8 cellular contexts compared by ENCODE assay signal in the genomic region with DNA sequence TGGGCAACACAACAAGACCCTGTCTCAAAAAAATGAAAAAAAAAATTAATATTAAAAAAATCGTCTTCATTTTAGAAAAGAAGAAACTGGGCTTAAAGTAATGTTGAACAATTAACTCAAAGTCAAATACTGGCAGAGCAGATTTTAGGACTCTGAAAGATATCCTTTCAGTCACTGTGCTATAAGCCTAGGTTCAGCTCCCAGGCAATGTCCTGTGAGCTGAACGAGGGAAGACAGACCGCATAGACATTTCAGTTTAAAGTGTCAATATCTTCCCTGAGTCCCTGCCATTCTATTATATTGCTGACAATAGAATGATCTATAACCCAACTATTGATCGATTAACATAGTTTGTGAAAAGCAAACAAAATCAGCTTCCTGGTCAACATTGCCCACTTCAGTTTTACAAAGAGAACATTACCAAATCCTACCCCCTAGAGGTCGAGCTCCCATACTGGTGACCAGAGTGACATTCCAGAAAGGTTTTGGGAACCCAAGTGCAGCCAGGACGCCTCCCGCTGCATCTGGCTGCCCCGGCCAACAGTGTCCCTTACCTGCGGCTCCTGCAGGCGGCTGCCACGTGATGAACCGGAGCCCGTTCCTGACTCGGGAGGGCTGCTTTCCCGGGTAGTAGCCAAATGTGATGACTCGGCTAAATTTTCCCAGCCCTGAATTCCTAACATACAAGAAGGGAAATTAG. TPM values are rescaled to one million over a fixed set of nuclear protein-coding genes. Genes with fewer than 3 reads are reported as not detected.
DNase-seq lines count a peak whose midpoint lies in the region; ATAC-seq and TF ChIP-seq lines count a peak whose summit lies in the region.

No MANE protein-coding gene starts in this region.

- H3K4me3 Mint-ChIP-seq in Calu3 (ENCODE audit: low read depth, unreplicated experiment): no peak overlapping the region
- no peak overlapping the region for H3K4me3 Mint-ChIP-seq in activated T-helper 17 cell treated with anti-CD3 and anti-CD28 coated beads, Interleukin-2, amount 50 U/mL, for 72 hours

- H3K36me3 ChIP-seq in Loucy (ENCODE audit: insufficient read depth, low read length): no peaks in the 10 kb centered on the region
- no peaks in the 10 kb centered on the region for H3K36me3 ChIP-seq in mammary epithelial cell (ENCODE audit: insufficient read depth, low read length)
- H3K36me3 ChIP-seq in thyroid gland: no peaks in the 10 kb centered on the region

- H3K27me3 ChIP-seq in Loucy (ENCODE audit: insufficient read depth, low read length, poor library complexity, severe bottlenecking) (no peaks in the 10 kb centered on the region), mammary epithelial cell (ENCODE audit: insufficient read depth, low read length) (no peaks in the 10 kb centered on the region), thyroid gland (no peaks in the 10 kb centered on the region)

- intact Hi-C loops in Calu3 (cut with micrococcal nuclease; ENCODE audit: unreplicated experiment) (loop anchor here (1.0 kb wide), 1 partner anchor 312 kb away; no protein-coding TSS in a partner anchor), mammary epithelial cell (cut with micrococcal nuclease) (loop anchor here (5.0 kb wide), 1 partner anchor 713 kb away; no protein-coding TSS in a partner anchor), left colon (cut with DNase I, micrococcal nuclease) (no loop called here), thyroid gland (cut with DNase I) (no loop called here)

- H3K4me1 ChIP-seq in Loucy (ENCODE audit: insufficient read depth, low read length, poor library complexity, severe bottlenecking) (peaks cover 19% of the 10 kb centered on the region), mammary epithelial cell (ENCODE audit: insufficient read depth, low read length) (peaks cover 12% of the 10 kb centered on the region), thyroid gland (peaks cover 41 to 46% of the 10 kb centered on the region in 2 donors)

- peak; percentile 85 for ATAC-seq in left colon
- ATAC-seq in GM18517 (IDR thresholded peaks at IDR 0.05; ENCODE audit: unreplicated experiment): no peak
- ATAC-seq in GM19467 (IDR thresholded peaks at IDR 0.05; ENCODE audit: unreplicated experiment): no peak
- no peak for ATAC-seq in activated T-helper 17 cell treated with anti-CD3 and anti-CD28 coated beads, Interleukin-2, amount 50 U/mL, for 72 hours (replicated peaks)

- H3F3A ChIP-seq in Loucy (ENCODE audit: low read depth): no peaks in the 10 kb centered on the region

- no peaks in the 10 kb centered on the region for H3K9me3 Mint-ChIP-seq in Calu3 (ENCODE audit: low read depth, unreplicated experiment)
- no peaks in the 10 kb centered on the region for H3K9me3 Mint-ChIP-seq in activated T-helper 17 cell treated with anti-CD3 and anti-CD28 coated beads, Interleukin-2, amount 50 U/mL, for 72 hours

- H3K9me3 ChIP-seq in Loucy (ENCODE audit: insufficient read depth, low read depth, low read length): no peaks in the 10 kb centered on the region
- no peaks in the 10 kb centered on the region for H3K9me3 ChIP-seq in mammary epithelial cell (replicated peaks; ENCODE audit: insufficient read depth, low read length)
- H3K9me3 ChIP-seq in thyroid gland: no peaks in the 10 kb centered on the region

- BruUV-seq in Calu3 (replicated peaks; lab: Mats Ljungman, UMichigan) (no TSS peak), mammary epithelial cell (replicated peaks; lab: Mats Ljungman, UMichigan) (no TSS peak)

- H3K9ac ChIP-seq in Loucy (ENCODE audit: low read depth, low read length, poor library complexity, severe bottlenecking): no peak overlapping the region
- H3K9ac ChIP-seq in mammary epithelial cell (ENCODE audit: insufficient read depth, low read length): no peak overlapping the region

- H3K4me2 ChIP-seq in Loucy (ENCODE audit: low read depth, low read length, poor library complexity, severe bottlenecking) (peak overlapping the region; percentile 82), mammary epithelial cell (ENCODE audit: insufficient read depth, low read depth, low read length) (peak overlapping the region; percentile 97)

- TF ChIP-seq CTCF in Calu3 (IDR thresholded peaks at IDR 0.05; ENCODE audit: unreplicated experiment) (no peak), Loucy (conservative IDR thresholded peaks at IDR 0.05; ENCODE audit: low read length) (no peak), mammary epithelial cell (conservative IDR thresholded peaks at IDR 0.05 in 1 of 2, IDR thresholded peaks at IDR 0.05 in 1 of 2; ENCODE audit: extremely low read depth in 1 of 2, insufficient read depth in 1 of 2, low read depth in 1 of 2, low read length in 2 of 2) (peak in 1 of 2 donors; percentile 30), thyroid gland (IDR thresholded peaks at IDR 0.05) (peak in 3 of 6 experiments; percentile 7 to 33 (median 27))

- H4K20me1 ChIP-seq in Loucy (ENCODE audit: insufficient read depth, low read length, poor library complexity, severe bottlenecking) (no peaks in the 10 kb centered on the region), mammary epithelial cell (ENCODE audit: insufficient read depth, low read length) (no peaks in the 10 kb centered on the region)

- no peaks in the 10 kb centered on the region for H3K79me2 ChIP-seq in Loucy (ENCODE audit: insufficient read depth, low read length)
- H3K79me2 ChIP-seq in mammary epithelial cell (ENCODE audit: insufficient read depth, low read length): no peaks in the 10 kb centered on the region

- H3K4me3 ChIP-seq in Loucy (ENCODE audit: low read length, poor library complexity, severe bottlenecking): peak overlapping the region; percentile 69
- peak overlapping the region; percentile 35 to 51 (median 45) for H3K4me3 ChIP-seq in mammary epithelial cell (replicated peaks in 1 of 3; ENCODE audit: insufficient read depth in 1 of 3, low read depth in 2 of 3, low read length in 3 of 3)
- H3K4me3 ChIP-seq in thyroid gland (replicated peaks in 1 of 3): peak overlapping the region in 1 of 3 donors; percentile 17

- CTCF ChIA-PET in Calu3 (lab: Charles Lee): interaction anchor here (0.8 to 1.2 kb wide), 4 partner anchors 17 to 235 kb away, joined by 3 to 4 read pairs (median 4); no protein-coding TSS in a partner anchor
- CTCF ChIA-PET in mammary epithelial cell (lab: Charles Lee; ENCODE audit: low non-redundant PET): no interaction called here

- no peak overlapping the region for H3K27ac ChIP-seq in mammary epithelial cell (ENCODE audit: insufficient read depth, low read depth, low read length)
- peak overlapping the region; percentile 71 to 87 (median 83) for H3K27ac ChIP-seq in thyroid gland

- DNase-seq in Calu3 (peak; percentile 65), mammary epithelial cell (peak; percentile 16), left colon (peak; percentile 54 to 66), thyroid gland (peak; percentile 89 to 93)

- no peak overlapping the region for H3K27ac Mint-ChIP-seq in Calu3 (ENCODE audit: unreplicated experiment)
- H3K27ac Mint-ChIP-seq in activated T-helper 17 cell treated with anti-CD3 and anti-CD28 coated beads, Interleukin-2, amount 50 U/mL, for 72 hours: no peak overlapping the region

- no peaks in the 10 kb centered on the region for H3K4me1 Mint-ChIP-seq in Calu3 (ENCODE audit: low read depth, unreplicated experiment)
- no peaks in the 10 kb centered on the region for H3K4me1 Mint-ChIP-seq in activated T-helper 17 cell treated with anti-CD3 and anti-CD28 coated beads, Interleukin-2, amount 50 U/mL, for 72 hours

- H3K36me3 Mint-ChIP-seq in Calu3 (ENCODE audit: insufficient read depth, unreplicated experiment): no peaks in the 10 kb centered on the region
- H3K36me3 Mint-ChIP-seq in activated T-helper 17 cell treated with anti-CD3 and anti-CD28 coated beads, Interleukin-2, amount 50 U/mL, for 72 hours (ENCODE audit: low read depth): no peaks in the 10 kb centered on the region

- in situ Hi-C loops in mammary epithelial cell (cut with MboI; ENCODE audit: low sequenced_read_pairs in 2 of 2): loop anchor here (5.0 to 10.0 kb wide), 2 partner anchors 226 to 233 kb away; no protein-coding TSS in a partner anchor

- dilution Hi-C loops in mammary epithelial cell (cut with HindIII; ENCODE audit: low sequenced_read_pairs): no loop called here

- no peaks in the 10 kb centered on the region for H3K9me2 ChIP-seq in Loucy (replicated peaks; ENCODE audit: low read depth, low read length)

- TF ChIP-seq POLR2A in thyroid gland (IDR thresholded peaks at IDR 0.05): peak in 1 of 2 donors; percentile 62

- WGBS in mammary epithelial cell (ENCODE audit: low coverage, missing lambda C conversion rate): 19% methylated on average over 16 of the region's 16 CpGs
- 13 to 18% methylated on average over 16 of the region's 16 CpGs for WGBS in thyroid gland, 2 donors

- peak overlapping the region; percentile 99 for H2AFZ ChIP-seq in Loucy (ENCODE audit: low read length)
- H2AFZ ChIP-seq in mammary epithelial cell (ENCODE audit: low read depth, low read length): peak overlapping the region; percentile 89

- peaks cover 15% of the 10 kb centered on the region for H3K27me3 Mint-ChIP-seq in Calu3 (ENCODE audit: unreplicated experiment)
- peaks cover 15% of the 10 kb centered on the region for H3K27me3 Mint-ChIP-seq in activated T-helper 17 cell treated with anti-CD3 and anti-CD28 coated beads, Interleukin-2, amount 50 U/mL, for 72 hours

RNA-seq across cellular contexts. Expression of a gene that starts 0.6 kb away (rescaled TPM):
- total RNA-seq in Calu3 (2022) (not detected in 2 replicates), mammary epithelial cell (not detected), left colon (under 1 TPM in 1 of 2 donors, not detected in 1; 0.25 TPM), thyroid gland (10 to 100 TPM in 3 of 4 donors, 1 to 10 TPM in 1; 3.9 to 13.3 (median 11.2) TPM)
- polyA plus RNA-seq in mammary epithelial cell: not detected
- not detected for polyA minus RNA-seq in mammary epithelial cell
- total RNA-seq in activated T-helper 17 cell treated with anti-CD3 and anti-CD28 coated beads, Interleukin-2, amount 50 U/mL, for 72 hours: not detected

RNA-seq across cellular contexts. Expression of a gene that starts 59.7 kb away (rescaled TPM):
- total RNA-seq in Calu3 (2022) (45.6 and 46.1 TPM in 2 replicates), mammary epithelial cell (10 to 100 TPM; 34.3 to 41.5 TPM), left colon (10 to 100 TPM; 56.1 to 78.3 TPM), thyroid gland (10 to 100 TPM; 31.9 to 51.5 (median 46.4) TPM)
- polyA plus RNA-seq in mammary epithelial cell: 38.7 TPM
- 53.1 TPM for polyA minus RNA-seq in mammary epithelial cell
- 100 to 1,000 TPM in 1 of 2 donors, 10 to 100 TPM in 1; 58.4 to 115 TPM for total RNA-seq in activated T-helper 17 cell treated with anti-CD3 and anti-CD28 coated beads, Interleukin-2, amount 50 U/mL, for 72 hours

Comparison
In these comparisons a context has a peak if more than half of its experiments do, and no peak if none do; other contexts are left out.
1. DNase-seq: peak in every context shown above with its lines; median percentile 91 in thyroid gland; 65 in Calu3; 60 in left colon; 16 in mammary epithelial cell.
2. intact Hi-C loops: an anchor here in Calu3 (1.0 kb wide) and mammary epithelial cell (5.0 kb wide); none called in left colon and thyroid gland.